Comparison of ENCODE assay signal across 28 cellular contexts in genomic region chr12:101637936-101638335, GRCh38. TPM values are rescaled to one million over a fixed set of nuclear protein-coding genes. Genes with fewer than 3 reads are reported as not detected.
"Had no signal": no experiment of that assay in that cellular context is flagged by ENCODE, and none has a peak within 500 bp of the region (broad histone marks: within the 10 kb centered on the region; RNA-seq: fewer than 3 reads in every experiment).

No MANE protein-coding gene starts in this region.

- H3K4me3 ChIP-seq: coronary artery, dorsolateral prefrontal cortex, esophagus squamous epithelium, heart left ventricle, spleen, thoracic aorta, transverse colon had no signal

- ATAC-seq: foreskin keratinocyte; heart left ventricle; naive thymus-derived CD4-positive, alpha-beta T cell; sciatic nerve; stimulated activated memory B cell treated with anti-CD40 and anti-IgM and Interleukin-4, amounts not matched to agents 10 μg/mL and 1 μg/mL and 100 μg/mL, for 72 hours; stimulated activated naive CD8-positive, alpha-beta T cell treated with anti-CD3 and anti-CD28 coated beads, Interleukin-15, amount 100 ng/mL, for 72 hours had no signal

- H3K9me3 ChIP-seq: esophagus squamous epithelium, heart left ventricle, spleen, thoracic aorta, transverse colon had no signal

- DNase-seq: dorsolateral prefrontal cortex; effector CD8-positive, alpha-beta T cell; esophagus squamous epithelium; foreskin keratinocyte; heart left ventricle; hippocampal formation; mesendoderm; naive thymus-derived CD4-positive, alpha-beta T cell; nephron progenitor cell; spleen; stimulated activated CD4-positive, alpha-beta T cell treated with anti-CD3 and anti-CD28 coated beads, Interleukin-15, amount 100 ng/mL, for 24 hours; stimulated activated CD4-positive, alpha-beta T cell treated with anti-CD3 and anti-CD28 coated beads, Interleukin-1b, Interleukin-23, amount 100 ng/mL, for 48 hours; stimulated activated CD4-positive, alpha-beta T cell treated with anti-CD3 and anti-CD28 coated beads, Interleukin-4, amount 100 ng/mL, for 24 hours; stimulated activated naive CD8-positive, alpha-beta T cell treated with anti-CD3 and anti-CD28 coated beads, Interleukin-15, amount 100 ng/mL, for 72 hours; substantia nigra; transverse colon had no signal

- H3K36me3 ChIP-seq: esophagus squamous epithelium, heart left ventricle, spleen, thoracic aorta, transverse colon had no signal

- H3K27ac ChIP-seq: coronary artery, dorsolateral prefrontal cortex, esophagus squamous epithelium, foreskin keratinocyte, heart left ventricle, spleen, thoracic aorta, transverse colon had no signal

- H3K4me1 ChIP-seq: foreskin keratinocyte had no signal

RNA-seq across cellular contexts. Expression of gene MYBPC1, which starts 43.2 kb away (rescaled TPM):
- total RNA-seq: chondrocyte; epithelial cell of proximal tubule; esophagus squamous epithelium; foreskin keratinocyte; glomerular endothelial cell; kidney epithelial cell; lung microvascular endothelial cell; naive thymus-derived CD4-positive, alpha-beta T cell; omental fat pad; pulmonary artery endothelial cell had no signal
- polyA plus RNA-seq: foreskin keratinocyte; liver; naive thymus-derived CD4-positive, alpha-beta T cell had no signal
